ENCODE assay signal across 20 cellular contexts in genomic region chr9:81321551-81321950, GRCh38.
"Had no signal": no experiment of that assay in that cellular context is flagged by ENCODE, and none has a peak within 500 bp of the region (broad histone marks: within the 10 kb centered on the region; RNA-seq: fewer than 3 reads in every experiment).

No MANE protein-coding gene starts in this region.

- ATAC-seq: gastrocnemius medialis; heart right ventricle; left lobe of liver; naive thymus-derived CD8-positive, alpha-beta T cell; sciatic nerve; stimulated activated naive B cell treated with anti-CD40 and anti-IgM and Interleukin-4, amounts not matched to agents 10 μg/mL and 1 μg/mL and 100 μg/mL, for 72 hours had no signal

- H3K27me3 ChIP-seq: colonic mucosa, gastrocnemius medialis, heart right ventricle, neutrophil, stomach had no signal

- H3K4me1 ChIP-seq: colonic mucosa, gastrocnemius medialis, heart right ventricle, stomach had no signal

- H3K4me3 ChIP-seq: colonic mucosa, gastrocnemius medialis, heart right ventricle, skin epidermis, stomach had no signal

- H3K9me3 ChIP-seq: colonic mucosa, neutrophil had no signal

- H3K36me3 ChIP-seq: colonic mucosa, gastrocnemius medialis, heart right ventricle, neutrophil, stomach had no signal

- H3K27ac ChIP-seq: colonic mucosa, gastrocnemius medialis, heart right ventricle, neutrophil, skin epidermis, stomach had no signal

- DNase-seq: colonic mucosa; dermis blood vessel endothelial cell; effector CD4-positive, alpha-beta T cell; endodermal cell; gastrocnemius medialis; heart right ventricle; islet precursor cell; mammary epithelial cell; naive thymus-derived CD8-positive, alpha-beta T cell; posterior cingulate gyrus; stimulated activated CD4-positive, alpha-beta T cell treated with anti-CD3 and anti-CD28 coated beads, Interleukin-2, amount 100 ng/mL, for 24 hours; stimulated activated CD4-positive, alpha-beta T cell treated with anti-CD3 and anti-CD28 coated beads, Interleukin-4, amount 100 ng/mL, for 4 hours; stimulated activated naive B cell treated with anti-CD40 and anti-IgM and Interleukin-4, amounts not matched to agents 10 μg/mL and 1 μg/mL and 100 μg/mL, for 72 hours; stomach; substantia nigra; trophoblast cell had no signal
